In genomic region chr19:15397236-15397635, GRCh38 we compare ENCODE assay signal across 20 cellular contexts.
"Had no signal": no experiment of that assay in that cellular context is flagged by ENCODE, and none has a peak within 500 bp of the region (broad histone marks: within the 10 kb centered on the region; RNA-seq: fewer than 3 reads in every experiment).

No MANE protein-coding gene starts in this region.

- H3K4me3 ChIP-seq: dorsolateral prefrontal cortex, lung, ovary, spleen, transverse colon, uterus had no signal

- H3K27me3 Mint-ChIP-seq: activated CD4-positive, alpha-beta T cell treated with anti-CD3 and anti-CD28 coated beads, Interleukin-2, amount 10 ng/mL, durations not matched to agents 7 days and 5 days had no signal

- H3K4me3 Mint-ChIP-seq: activated CD4-positive, alpha-beta T cell treated with anti-CD3 and anti-CD28 coated beads, Interleukin-2, amount 10 ng/mL, durations not matched to agents 7 days and 5 days; neural crest cell had no signal

- H3K27ac ChIP-seq: brain microvascular endothelial cell, ovary, spleen, transverse colon, uterus had no signal

- H3K4me1 Mint-ChIP-seq: neural crest cell had no signal

- H3K36me3 ChIP-seq: ovary, uterus had no signal

- ATAC-seq: activated CD4-positive, CD25-positive, alpha-beta regulatory T cell treated with anti-CD3 and anti-CD28 coated beads, Interleukin-2, amount 50 U/mL, for 24 hours; left lobe of liver; stimulated activated naive CD8-positive, alpha-beta T cell treated with anti-CD3 and anti-CD28 coated beads, Interleukin-15, Interleukin-2, amounts not matched to agents 100 U/mL and 50 U/mL, for 24 hours had no signal

- H3K9me3 Mint-ChIP-seq: activated CD4-positive, alpha-beta T cell treated with anti-CD3 and anti-CD28 coated beads, Interleukin-2, amount 10 ng/mL, durations not matched to agents 7 days and 5 days; neural crest cell had no signal

- H3K9me3 ChIP-seq: ovary, spleen, transverse colon, uterus had no signal

- H3K27me3 ChIP-seq: brain microvascular endothelial cell, dorsolateral prefrontal cortex, ovary, spleen, transverse colon, uterus had no signal

- DNase-seq: activated CD4-positive, alpha-beta T cell treated with anti-CD3 and anti-CD28 coated beads, Interleukin-2, amount 10 ng/mL, durations not matched to agents 7 days and 5 days; activated naive CD4-positive, alpha-beta T cell treated with Interleukin-2 at 50 U/mL for 16 hours; brain microvascular endothelial cell; central memory CD4-positive, alpha-beta T cell; erythroblast; foreskin melanocyte; hypothalamus; kidney; midbrain; ovary; spleen; stimulated activated CD4-positive, alpha-beta T cell treated with anti-CD3 and anti-CD28 coated beads, Interleukin-4, amount 100 ng/mL, for 4 hours; stimulated activated naive CD8-positive, alpha-beta T cell treated with anti-CD3 and anti-CD28 coated beads, Interleukin-15, Interleukin-2, amounts not matched to agents 100 U/mL and 50 U/mL, for 24 hours; transverse colon; uterus had no signal
